ENCODE assay signal across 11 cellular contexts in the genomic region with DNA sequence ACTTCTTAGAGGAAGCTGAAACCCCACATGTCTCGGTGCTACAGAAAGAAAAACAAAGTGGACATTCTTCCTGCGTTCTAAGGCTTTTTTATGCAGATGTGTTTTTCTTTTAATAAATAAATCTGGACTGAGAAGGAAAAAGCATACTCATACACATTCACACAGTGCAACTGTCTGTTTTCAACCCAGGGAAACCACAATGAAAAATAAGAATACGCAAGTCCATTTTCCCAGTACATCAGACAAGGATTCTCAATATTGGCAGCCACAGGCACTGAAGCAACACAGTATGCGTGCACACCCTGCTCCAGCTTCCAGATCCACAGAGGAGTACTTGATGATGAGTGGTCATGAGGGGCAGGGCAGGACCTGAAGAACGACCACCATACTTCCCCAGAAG.
DNase-seq lines count a peak whose midpoint lies in the region; ATAC-seq and TF ChIP-seq lines count a peak whose summit lies in the region.
"Had no signal": no experiment of that assay in that cellular context is flagged by ENCODE, and none has a peak within 500 bp of the region (broad histone marks: within the 10 kb centered on the region; RNA-seq: fewer than 3 reads in every experiment).

No MANE protein-coding gene starts in this region.

- peaks cover 100% of the 10 kb centered on the region for H4K20me1 ChIP-seq in Loucy (ENCODE audit: insufficient read depth, low read length, poor library complexity, severe bottlenecking)

- no peak overlapping the region for H3K4me3 ChIP-seq in Loucy (ENCODE audit: low read length, poor library complexity, severe bottlenecking)
- no peak overlapping the region for H3K4me3 ChIP-seq in colonic mucosa
- H3K4me3 ChIP-seq in prostate gland, result no peak overlapping the region

- H3K79me2 ChIP-seq in Loucy (ENCODE audit: insufficient read depth, low read length), result peaks cover 100% of the 10 kb centered on the region

- peaks cover 100% of the 10 kb centered on the region for H3K4me1 Mint-ChIP-seq in CD4-positive, alpha-beta T cell (ENCODE audit: low read depth)
- peaks cover 97% of the 10 kb centered on the region for H3K4me1 Mint-ChIP-seq in osteocyte (ENCODE audit: unreplicated experiment)

- H3K36me3 ChIP-seq in Loucy (ENCODE audit: insufficient read depth, low read length) (peaks cover 39% of the 10 kb centered on the region; the same call in 1 of the 2 replicates), colonic mucosa (no peaks in the 10 kb centered on the region), prostate gland (no peaks in the 10 kb centered on the region)

- no peak for DNase-seq in CD4-positive, alpha-beta T cell
- DNase-seq in colonic mucosa (no peak), osteocyte (ENCODE audit: extremely low spot score, unreplicated experiment) (no peak), prostate gland (ENCODE audit: low spot score) (no peak), DMS114 treated with DMSO at 0.1 percent for 48 hours (lab: John Stamatoyannopoulos, UW; ENCODE audit: unreplicated experiment) (no peak), hepatic stellate cell (ENCODE audit: low spot score) (no peak)
- DNase-seq: endodermal cell, NCI-H2029, SHP77 treated with DMSO at 0.1 percent for 48 hours had no signal

- peak overlapping the region; percentile 99 for H3K27ac Mint-ChIP-seq in CD4-positive, alpha-beta T cell
- H3K27ac Mint-ChIP-seq in osteocyte (ENCODE audit: unreplicated experiment), result peak overlapping the region; percentile 92

- CTCF ChIA-PET in CD4-positive, alpha-beta T cell (lab: Charles Lee), result interaction anchor here (1.0 to 1.3 kb wide), 3 partner anchors 22 to 328 kb away, joined by 3 to 4 read pairs (median 3); no protein-coding TSS in a partner anchor

- no peak overlapping the region for H2AFZ ChIP-seq in Loucy (ENCODE audit: low read length)

- peak overlapping the region; percentile 93 for H3K27ac ChIP-seq in CD4-positive, alpha-beta T cell (ENCODE audit: low read depth, low read length)
- H3K27ac ChIP-seq in colonic mucosa (peak overlapping the region; percentile 36), prostate gland (no peak overlapping the region)

- no peaks in the 10 kb centered on the region for H3K27me3 ChIP-seq in CD4-positive, alpha-beta T cell (ENCODE audit: control insufficient read depth, insufficient read depth, low read length)
- H3K27me3 ChIP-seq in Loucy (ENCODE audit: insufficient read depth, low read length, poor library complexity, severe bottlenecking), result no peaks in the 10 kb centered on the region
- H3K27me3 ChIP-seq in colonic mucosa, result no peaks in the 10 kb centered on the region
- H3K27me3 ChIP-seq in prostate gland (replicated peaks; ENCODE audit: insufficient read depth), result no peaks in the 10 kb centered on the region

- no peak for TF ChIP-seq CTCF in CD4-positive, alpha-beta T cell (IDR thresholded peaks at IDR 0.05)
- no peak for TF ChIP-seq CTCF in Loucy (conservative IDR thresholded peaks at IDR 0.05; ENCODE audit: low read length)
- TF ChIP-seq CTCF in colonic mucosa (IDR thresholded peaks at IDR 0.05), result no peak
- no peak for TF ChIP-seq CTCF in osteocyte (IDR thresholded peaks at IDR 0.05)
- TF ChIP-seq CTCF in prostate gland (IDR thresholded peaks at IDR 0.05), result no peak

- no peak for TF ChIP-seq POLR2A in prostate gland (IDR thresholded peaks at IDR 0.05)

- intact Hi-C loops in CD4-positive, alpha-beta T cell (cut with DNase I, micrococcal nuclease), result loop anchor here (2.0 to 10.0 kb wide), 4 partner anchors 18 to 466 kb away; no protein-coding TSS in a partner anchor
- intact Hi-C loops in colonic mucosa (cut with DNase I) (no loop called here), prostate gland (cut with DNase I) (no loop called here)

- ATAC-seq in CD4-positive, alpha-beta T cell (ENCODE audit: poor library complexity), result no peak
- no peak for ATAC-seq in GM19395 (IDR thresholded peaks at IDR 0.05; ENCODE audit: unreplicated experiment)

- H3K4me1 ChIP-seq in Loucy (ENCODE audit: insufficient read depth, low read length, poor library complexity, severe bottlenecking) (peaks cover 93% of the 10 kb centered on the region), colonic mucosa (peaks cover 25% of the 10 kb centered on the region), prostate gland (replicated peaks) (peaks cover 15% of the 10 kb centered on the region)

- no peaks in the 10 kb centered on the region for H3K27me3 Mint-ChIP-seq in CD4-positive, alpha-beta T cell
- no peaks in the 10 kb centered on the region for H3K27me3 Mint-ChIP-seq in osteocyte (ENCODE audit: unreplicated experiment)

- H3F3A ChIP-seq in Loucy (ENCODE audit: low read depth), result no peaks in the 10 kb centered on the region; the same call in 1 of the 2 replicates

- no peaks in the 10 kb centered on the region for H3K9me2 ChIP-seq in Loucy (replicated peaks; ENCODE audit: low read depth, low read length)

- H3K9ac ChIP-seq in Loucy (ENCODE audit: low read depth, low read length, poor library complexity, severe bottlenecking), result no peak overlapping the region
- no peak overlapping the region for H3K9ac ChIP-seq in colonic mucosa (ENCODE audit: low read depth in 2 of 2, low read length in 2 of 2)

- peak overlapping the region; percentile 90 for H3K4me3 Mint-ChIP-seq in CD4-positive, alpha-beta T cell
- peak overlapping the region; percentile 34 for H3K4me3 Mint-ChIP-seq in osteocyte (ENCODE audit: unreplicated experiment)
- H3K4me3 Mint-ChIP-seq: endodermal cell had no signal

- H3K9me3 Mint-ChIP-seq in CD4-positive, alpha-beta T cell, result no peaks in the 10 kb centered on the region
- H3K9me3 Mint-ChIP-seq in osteocyte (ENCODE audit: unreplicated experiment), result no peaks in the 10 kb centered on the region
- H3K9me3 Mint-ChIP-seq: endodermal cell had no signal

- H3K36me3 Mint-ChIP-seq in CD4-positive, alpha-beta T cell (ENCODE audit: low read depth), result peaks cover 96% of the 10 kb centered on the region
- peaks cover 4% of the 10 kb centered on the region for H3K36me3 Mint-ChIP-seq in osteocyte (ENCODE audit: unreplicated experiment)

- POLR2A ChIA-PET in CD4-positive, alpha-beta T cell (lab: Charles Lee), result interaction anchor here (1.1 to 26.3 kb wide), 7 partner anchors 14 to 217 kb away, joined by 5 to 611 read pairs (median 129); no protein-coding TSS in a partner anchor

- WGBS in prostate gland, result 85% methylated on average over 5 of the region's 5 CpGs

- no peaks in the 10 kb centered on the region for H3K9me3 ChIP-seq in CD4-positive, alpha-beta T cell (ENCODE audit: control insufficient read depth, low read length)
- H3K9me3 ChIP-seq in Loucy (ENCODE audit: insufficient read depth, low read depth, low read length) (no peaks in the 10 kb centered on the region), colonic mucosa (no peaks in the 10 kb centered on the region), prostate gland (no peaks in the 10 kb centered on the region)

- H3K4me2 ChIP-seq in Loucy (ENCODE audit: low read depth, low read length, poor library complexity, severe bottlenecking), result peak overlapping the region; percentile 96

Comparison
In these comparisons a context has a peak if more than half of its experiments do, and no peak if none do; other contexts are left out.
1. H3K27ac ChIP-seq: peak in CD4-positive, alpha-beta T cell (single experiment) and colonic mucosa (single experiment); none in prostate gland (0 of 2).
2. intact Hi-C loops: an anchor here in CD4-positive, alpha-beta T cell (2.0 to 10.0 kb wide); none called in colonic mucosa and prostate gland.